In the genomic region with DNA sequence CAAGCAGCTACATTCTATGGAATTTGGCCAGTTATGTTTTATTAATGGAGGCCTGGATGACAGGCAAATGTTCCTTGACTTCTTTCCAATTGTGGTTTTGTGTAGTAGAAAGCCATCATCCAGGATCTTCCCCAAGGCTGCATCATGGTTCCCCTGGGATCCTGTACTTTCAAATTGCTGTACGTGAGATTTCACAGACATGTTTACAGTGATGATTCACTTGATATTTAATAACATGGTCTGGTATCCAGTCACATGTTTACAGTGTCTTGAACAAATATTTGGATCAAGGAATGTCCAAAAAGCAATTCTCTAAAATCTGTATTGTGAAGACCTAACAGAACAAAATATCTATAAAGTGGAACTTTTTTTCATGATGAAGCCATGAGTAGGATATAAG, we compare ENCODE assay signal across 14 cellular contexts.
DNase-seq lines count a peak whose midpoint lies in the region; ATAC-seq and TF ChIP-seq lines count a peak whose summit lies in the region.
"Had no signal": no experiment of that assay in that cellular context is flagged by ENCODE, and none has a peak within 500 bp of the region (broad histone marks: within the 10 kb centered on the region; RNA-seq: fewer than 3 reads in every experiment).

No MANE protein-coding gene starts in this region.

- H3K79me2 ChIP-seq in SK-N-SH (ENCODE audit: insufficient read depth) = no peaks in the 10 kb centered on the region

- H4K20me1 ChIP-seq in SK-N-SH (ENCODE audit: insufficient read depth) = no peaks in the 10 kb centered on the region

- TF ChIP-seq EP300 in SK-N-SH (IDR thresholded peaks at IDR 0.05; ENCODE audit: borderline replicate concordance in 1 of 2, low read depth in 1 of 2, low read length in 1 of 2) = peak; percentile 44 to 45; a peak in 2 of 4 replicates

- no peak for TF ChIP-seq CTCF in SK-N-SH (IDR thresholded peaks at IDR 0.05)
- no peak for TF ChIP-seq CTCF in fibroblast of mammary gland (conservative IDR thresholded peaks at IDR 0.05; ENCODE audit: control insufficient read depth, insufficient read depth, low read depth, low read length)

- WGBS in SK-N-SH (ENCODE audit: low lambda C conversion rate) = 33% methylated on average over 1 of the region's 1 CpG

- peaks cover 6% of the 10 kb centered on the region for H3F3A ChIP-seq in SK-N-SH (replicated peaks; ENCODE audit: insufficient read depth)

- H3K4me3 ChIP-seq in SK-N-SH (ENCODE audit: low read depth in 2 of 2, low read length in 1 of 2) = no peak overlapping the region
- H3K4me3 ChIP-seq in fibroblast of mammary gland (ENCODE audit: control insufficient read depth, low read depth, low read length) = no peak overlapping the region

- peak overlapping the region; percentile 74 to 75; a peak in 3 of 4 replicates for H3K27ac ChIP-seq in SK-N-SH (ENCODE audit: low read depth in 2 of 2, low read length in 1 of 2)

- ATAC-seq in GM19467 (IDR thresholded peaks at IDR 0.05; ENCODE audit: unreplicated experiment) = no peak
- ATAC-seq: activated naive CD4-positive, alpha-beta T cell treated with anti-CD3 and anti-CD28 coated beads, Interleukin-2, amount 50 U/mL, for 72 hours; Right ventricle myocardium inferior had no signal

- H2AFZ ChIP-seq in SK-N-SH (ENCODE audit: low read depth) = no peak overlapping the region

- POLR2A ChIA-PET in SK-N-SH (lab: Yijun Ruan, JAX) = no interaction called here

- H3K4me1 ChIP-seq in SK-N-SH (ENCODE audit: control insufficient read depth in 1 of 2, insufficient read depth in 2 of 2, low read depth in 1 of 2, low read length in 1 of 2) = peaks cover 0 to 2% of the 10 kb centered on the region in 2 experiments; a peak in 2 of 4 replicates

- no peaks in the 10 kb centered on the region for H3K27me3 ChIP-seq in SK-N-SH (ENCODE audit: insufficient read depth)

- no peak for TF ChIP-seq RAD21 in SK-N-SH (IDR thresholded peaks at IDR 0.05; ENCODE audit: low read length)

- no peaks in the 10 kb centered on the region for H3K9me3 ChIP-seq in SK-N-SH

- CTCF ChIA-PET in SK-N-SH (lab: Yijun Ruan, JAX) = no interaction called here

- no peaks in the 10 kb centered on the region for H3K36me3 ChIP-seq in SK-N-SH (replicated peaks in 1 of 2; ENCODE audit: control insufficient read depth in 1 of 2, insufficient read depth in 2 of 2, low read length in 1 of 2)

- DNase-seq in GM04504 (ENCODE audit: low read depth) = peak; percentile 81
- no peak for DNase-seq in SK-N-SH
- peak; percentile 92 for DNase-seq in fibroblast of mammary gland (ENCODE audit: low read depth)
- peak; percentile 65 for DNase-seq in stromal cell of bone marrow (ENCODE audit: low read depth)
- DNase-seq in ecto neural progenitor cell (ENCODE audit: low spot score) = no peak
- no peak for DNase-seq in activated naive CD4-positive, alpha-beta T cell treated with anti-CD3 and anti-CD28 coated beads, Interleukin-2, amount 50 U/mL, for 16 hours
- DNase-seq: activated CD4-positive, alpha-beta T cell treated with anti-CD3 and anti-CD28 coated beads for 4 hours; CD8-positive, alpha-beta memory T cell; hypothalamus; naive B cell; posterior cingulate gyrus had no signal

- H3K4me2 ChIP-seq in SK-N-SH = no peak overlapping the region; the same call in 1 of the 2 replicates

- no peaks in the 10 kb centered on the region for H3K9me2 ChIP-seq in SK-N-SH

- no peak overlapping the region for H3K9ac ChIP-seq in SK-N-SH

TF ChIP-seq in SK-N-SH, 30 proteins besides CTCF, POLR2A, EP300 and RAD21:
- TF ChIP-seq GABPA (IDR thresholded peaks at IDR 0.05; ENCODE audit: low read depth) (no peak), GATA2 (CRISPR knock-in tag; IDR thresholded peaks at IDR 0.05) (no peak), SIN3A (IDR thresholded peaks at IDR 0.05; ENCODE audit: borderline replicate concordance, low read depth, low read length) (peak; percentile 61; the same call in 1 of the 2 replicates), MEF2A (IDR thresholded peaks at IDR 0.05; ENCODE audit: borderline replicate concordance, low read depth) (peak; percentile 14; the same call in 1 of the 2 replicates), IRF3 (IDR thresholded peaks at IDR 0.05; ENCODE audit: low read depth, low read length) (no peak), JUND (IDR thresholded peaks at IDR 0.05) (peak; percentile 62), TAF1 (IDR thresholded peaks at IDR 0.05; ENCODE audit: borderline replicate concordance, low read depth, low read length) (no peak), TCF12 (IDR thresholded peaks at IDR 0.05) (peak; percentile 89), FOXM1 (IDR thresholded peaks at IDR 0.05; ENCODE audit: low read depth) (no peak), POLR2AphosphoS5 (IDR thresholded peaks at IDR 0.05; ENCODE audit: low read depth, low read length) (peak; percentile 40; the same call in 1 of the 2 replicates), TEAD4 (IDR thresholded peaks at IDR 0.05; ENCODE audit: borderline replicate concordance, insufficient read depth) (peak; percentile 56; the same call in 1 of the 2 replicates), FOSL2 (IDR thresholded peaks at IDR 0.05; ENCODE audit: borderline replicate concordance, low read depth) (peak; percentile 45; the same call in 1 of the 2 replicates), RXRA (IDR thresholded peaks at IDR 0.05; ENCODE audit: borderline replicate concordance, low read depth) (no peak), MXI1 (IDR thresholded peaks at IDR 0.05; ENCODE audit: low read depth, low read length) (no peak), RCOR1 (IDR thresholded peaks at IDR 0.05; ENCODE audit: low read length) (no peak), NFIC (IDR thresholded peaks at IDR 0.05; ENCODE audit: borderline replicate concordance) (peak; percentile 70)
- TF ChIP-seq, protein P1, sequence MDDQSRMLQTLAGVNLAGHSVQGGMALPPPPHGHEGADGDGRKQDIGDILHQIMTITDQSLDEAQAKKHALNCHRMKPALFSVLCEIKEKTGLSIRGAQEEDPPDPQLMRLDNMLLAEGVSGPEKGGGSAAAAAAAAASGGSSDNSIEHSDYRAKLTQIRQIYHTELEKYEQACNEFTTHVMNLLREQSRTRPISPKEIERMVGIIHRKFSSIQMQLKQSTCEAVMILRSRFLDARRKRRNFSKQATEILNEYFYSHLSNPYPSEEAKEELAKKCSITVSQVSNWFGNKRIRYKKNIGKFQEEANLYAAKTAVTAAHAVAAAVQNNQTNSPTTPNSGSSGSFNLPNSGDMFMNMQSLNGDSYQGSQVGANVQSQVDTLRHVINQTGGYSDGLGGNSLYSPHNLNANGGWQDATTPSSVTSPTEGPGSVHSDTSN (IDR thresholded peaks at IDR 0.05) = peak; percentile 79
- TF ChIP-seq, protein P2, sequence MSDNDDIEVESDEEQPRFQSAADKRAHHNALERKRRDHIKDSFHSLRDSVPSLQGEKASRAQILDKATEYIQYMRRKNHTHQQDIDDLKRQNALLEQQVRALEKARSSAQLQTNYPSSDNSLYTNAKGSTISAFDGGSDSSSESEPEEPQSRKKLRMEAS (IDR thresholded peaks at IDR 0.05; ENCODE audit: low read depth) = no peak

Comparison
In these comparisons a context has a peak if more than half of its experiments do, and no peak if none do; other contexts are left out.
1. DNase-seq: peak in GM04504 (single experiment), fibroblast of mammary gland (single experiment) and stromal cell of bone marrow (single experiment); none in SK-N-SH (single experiment), ecto neural progenitor cell (single experiment) and activated naive CD4-positive, alpha-beta T cell treated with anti-CD3 and anti-CD28 coated beads, Interleukin-2, amount 50 U/mL, for 16 hours (single experiment).